ENCODE assay signal across 22 cellular contexts in genomic region chr11:11211186-11211585, GRCh38.
DNase-seq lines count a peak whose midpoint lies in the region; ATAC-seq lines count a peak whose summit lies in the region.
"Had no signal": no experiment of that assay in that cellular context is flagged by ENCODE, and none has a peak within 500 bp of the region (broad histone marks: within the 10 kb centered on the region; RNA-seq: fewer than 3 reads in every experiment).

No MANE protein-coding gene starts in this region.

- no peaks in the 10 kb centered on the region for H3K27me3 Mint-ChIP-seq in stimulated activated naive CD8-positive, alpha-beta T cell treated with anti-CD3 and anti-CD28 coated beads, Interleukin-15, amount 100 ng/mL, for 72 hours

- ATAC-seq in stimulated activated naive CD8-positive, alpha-beta T cell treated with anti-CD3 and anti-CD28 coated beads, Interleukin-15, amount 100 ng/mL, for 72 hours = no peak
- ATAC-seq: activated CD8-positive, alpha-beta memory T cell treated with anti-CD3 and anti-CD28 coated beads, Interleukin-2, amount 10 ng/mL, durations not matched to agents 7 days and 5 days; activated T-helper 17 cell treated with anti-CD3 and anti-CD28 coated beads, Interleukin-2, amount 50 U/mL, for 72 hours; HepG2; natural killer cell treated with Interleukin-12 subunit alpha and Interleukin-12 subunit beta and Interleukin-15 and Interleukin-18, amount 100 ng/mL, for 72 hours; pancreas had no signal

- H3K4me3 Mint-ChIP-seq in stimulated activated naive CD8-positive, alpha-beta T cell treated with anti-CD3 and anti-CD28 coated beads, Interleukin-15, amount 100 ng/mL, for 72 hours = no peak overlapping the region
- H3K4me3 Mint-ChIP-seq: activated CD8-positive, alpha-beta memory T cell treated with anti-CD3 and anti-CD28 coated beads, Interleukin-2, amount 10 ng/mL, durations not matched to agents 7 days and 5 days; activated naive CD8-positive, alpha-beta T cell treated with anti-CD3 and anti-CD28 coated beads, Interleukin-2, amount 10 ng/mL, durations not matched to agents 7 days and 5 days; activated T-helper 17 cell treated with anti-CD3 and anti-CD28 coated beads, Interleukin-2, amount 50 U/mL, for 72 hours; brain; CD4-positive, alpha-beta memory T cell; natural killer cell treated with Interleukin-12 subunit alpha and Interleukin-12 subunit beta and Interleukin-15 and Interleukin-18, amount 100 ng/mL, for 72 hours; type B pancreatic cell had no signal

- DNase-seq in NCI-H1694 (lab: John Stamatoyannopoulos, UW) (peak; percentile 19), NCI-H345 treated with DMSO at 0.1 percent for 48 hours (lab: John Stamatoyannopoulos, UW; ENCODE audit: unreplicated experiment) (peak; percentile 26), cerebellar cortex (ENCODE audit: low spot score) (peak; percentile 31), myocyte (ENCODE audit: low read depth) (peak; percentile 15), NCI-H2227 (lab: John Stamatoyannopoulos, UW; ENCODE audit: unreplicated experiment) (no peak)
- no peak for DNase-seq in activated CD8-positive, alpha-beta memory T cell treated with anti-CD3 and anti-CD28 coated beads for 24 hours
- no peak for DNase-seq in stimulated activated naive CD8-positive, alpha-beta T cell treated with anti-CD3 and anti-CD28 coated beads, Interleukin-15, amount 100 ng/mL, for 72 hours
- DNase-seq: activated CD8-positive, alpha-beta memory T cell treated with anti-CD3 and anti-CD28 coated beads, Interleukin-2, amount 10 ng/mL, durations not matched to agents 7 days and 5 days; activated naive CD8-positive, alpha-beta T cell treated with anti-CD3 and anti-CD28 coated beads, Interleukin-2, amount 10 ng/mL, durations not matched to agents 7 days and 5 days; CD4-positive, alpha-beta memory T cell; GOT3; NCI-H1436; NCI-H226; pancreas; SHP77; stimulated activated CD4-positive, alpha-beta T cell treated with anti-CD3 and anti-CD28 coated beads, Interleukin-1b, Interleukin-23, amount 100 ng/mL, for 48 hours; stimulated activated naive CD4-positive, alpha-beta T cell treated with Interleukin-2 at 50 U/mL for 16 hours had no signal

- H3K4me1 Mint-ChIP-seq in stimulated activated naive CD8-positive, alpha-beta T cell treated with anti-CD3 and anti-CD28 coated beads, Interleukin-15, amount 100 ng/mL, for 72 hours = no peaks in the 10 kb centered on the region
- H3K4me1 Mint-ChIP-seq: activated CD8-positive, alpha-beta memory T cell treated with anti-CD3 and anti-CD28 coated beads, Interleukin-2, amount 10 ng/mL, durations not matched to agents 7 days and 5 days; activated T-helper 17 cell treated with anti-CD3 and anti-CD28 coated beads, Interleukin-2, amount 50 U/mL, for 72 hours; CD4-positive, alpha-beta memory T cell had no signal

- no peaks in the 10 kb centered on the region for H3K9me3 Mint-ChIP-seq in stimulated activated naive CD8-positive, alpha-beta T cell treated with anti-CD3 and anti-CD28 coated beads, Interleukin-15, amount 100 ng/mL, for 72 hours
- H3K9me3 Mint-ChIP-seq: activated naive CD8-positive, alpha-beta T cell treated with anti-CD3 and anti-CD28 coated beads, Interleukin-2, amount 10 ng/mL, durations not matched to agents 7 days and 5 days; activated T-helper 17 cell treated with anti-CD3 and anti-CD28 coated beads, Interleukin-2, amount 50 U/mL, for 72 hours; CD4-positive, alpha-beta memory T cell; natural killer cell treated with Interleukin-12 subunit alpha and Interleukin-12 subunit beta and Interleukin-15 and Interleukin-18, amount 100 ng/mL, for 72 hours; type B pancreatic cell had no signal

- no peak overlapping the region for H3K27ac Mint-ChIP-seq in stimulated activated naive CD8-positive, alpha-beta T cell treated with anti-CD3 and anti-CD28 coated beads, Interleukin-15, amount 100 ng/mL, for 72 hours
- H3K27ac Mint-ChIP-seq: activated CD8-positive, alpha-beta memory T cell treated with anti-CD3 and anti-CD28 coated beads, Interleukin-2, amount 10 ng/mL, durations not matched to agents 7 days and 5 days; activated naive CD8-positive, alpha-beta T cell treated with anti-CD3 and anti-CD28 coated beads, Interleukin-2, amount 10 ng/mL, durations not matched to agents 7 days and 5 days; activated T-helper 17 cell treated with anti-CD3 and anti-CD28 coated beads, Interleukin-2, amount 50 U/mL, for 72 hours; CD4-positive, alpha-beta memory T cell; natural killer cell treated with Interleukin-12 subunit alpha and Interleukin-12 subunit beta and Interleukin-15 and Interleukin-18, amount 100 ng/mL, for 72 hours; type B pancreatic cell had no signal

Comparison
In these comparisons a context has a peak if more than half of its experiments do, and no peak if none do; other contexts are left out.
1. DNase-seq: peak in NCI-H1694 (single experiment), NCI-H345 treated with DMSO at 0.1 percent for 48 hours (single experiment), cerebellar cortex (single experiment) and myocyte (single experiment); none in activated CD8-positive, alpha-beta memory T cell treated with anti-CD3 and anti-CD28 coated beads for 24 hours (single experiment), NCI-H2227 (single experiment) and stimulated activated naive CD8-positive, alpha-beta T cell treated with anti-CD3 and anti-CD28 coated beads, Interleukin-15, amount 100 ng/mL, for 72 hours (0 of 2).